19 cellular contexts compared by ENCODE assay signal in genomic region chr6:163539101-163539762, GRCh38.
DNase-seq lines count a peak whose midpoint lies in the region; ATAC-seq, FAIRE-seq and TF ChIP-seq lines count a peak whose summit lies in the region.
"Had no signal": no experiment of that assay in that cellular context is flagged by ENCODE, and none has a peak within 500 bp of the region (broad histone marks: within the 10 kb centered on the region; RNA-seq: fewer than 3 reads in every experiment).

No MANE protein-coding gene starts in this region.

- H3K27me3 Mint-ChIP-seq in Calu3 (ENCODE audit: unreplicated experiment): no peaks in the 10 kb centered on the region
- H3K27me3 Mint-ChIP-seq in activated T-helper 17 cell treated with anti-CD3 and anti-CD28 coated beads, Interleukin-2, amount 50 U/mL, for 72 hours: no peaks in the 10 kb centered on the region
- H3K27me3 Mint-ChIP-seq: B cell had no signal

- FAIRE-seq in A549 (lab: Jason Lieb, UNC): no peak
- FAIRE-seq: GM12878, GM18507 had no signal

- in situ Hi-C loops in KBM-7 (cut with MboI; ENCODE audit: low pct_unique_long_range_greater_than_20kb, low sequenced_read_pairs) (no loop called here), GM23248 (cut with MboI) (no loop called here)

- intact Hi-C loops in Calu3 (cut with micrococcal nuclease; ENCODE audit: unreplicated experiment) (no loop called here), left colon (cut with DNase I, micrococcal nuclease) (no loop called here)

- peak overlapping the region; percentile 24; the same call in 2 of the 3 replicates for H3K4me2 ChIP-seq in A549
- no peak overlapping the region for H3K4me2 ChIP-seq in GM23248 (ENCODE audit: unreplicated experiment)

- no peaks in the 10 kb centered on the region for H3K9me2 ChIP-seq in GM23248 (ENCODE audit: insufficient read depth)

- peak overlapping the region; percentile 65 for H3K27ac Mint-ChIP-seq in Calu3 (ENCODE audit: unreplicated experiment)
- H3K27ac Mint-ChIP-seq in activated T-helper 17 cell treated with anti-CD3 and anti-CD28 coated beads, Interleukin-2, amount 50 U/mL, for 72 hours: peak overlapping the region; percentile 47
- H3K27ac Mint-ChIP-seq: B cell had no signal

- no peaks in the 10 kb centered on the region for H3K9me3 Mint-ChIP-seq in Calu3 (ENCODE audit: low read depth, unreplicated experiment)
- H3K9me3 Mint-ChIP-seq in activated T-helper 17 cell treated with anti-CD3 and anti-CD28 coated beads, Interleukin-2, amount 50 U/mL, for 72 hours: no peaks in the 10 kb centered on the region
- H3K9me3 Mint-ChIP-seq: CD8-positive, alpha-beta T cell had no signal

- TF ChIP-seq RAD21 in A549 (conservative IDR thresholded peaks at IDR 0.05 in 1 of 2, IDR thresholded peaks at IDR 0.05 in 1 of 2): no peak

- no peak overlapping the region for H3K9ac ChIP-seq in GM23248

- H3K4me1 Mint-ChIP-seq in Calu3 (ENCODE audit: low read depth, unreplicated experiment): peaks cover 36% of the 10 kb centered on the region
- peaks cover 21% of the 10 kb centered on the region for H3K4me1 Mint-ChIP-seq in activated T-helper 17 cell treated with anti-CD3 and anti-CD28 coated beads, Interleukin-2, amount 50 U/mL, for 72 hours

- 60% methylated on average over 5 of the region's 5 CpGs for WGBS in A549 (ENCODE audit: missing lambda C conversion rate)
- 80 to 84% methylated on average over 5 of the region's 5 CpGs for WGBS in GM23248 (ENCODE audit: low coverage in 1 of 2, low lambda C conversion rate in 2 of 2, missing lambda C conversion rate in 2 of 2), 2 experiments

- peak overlapping the region in 1 of 2 experiments; percentile 39; a peak in 1 of 6 replicates for H3K27ac ChIP-seq in A549
- no peak overlapping the region for H3K27ac ChIP-seq in GM23248

- POLR2A ChIA-PET in A549 (lab: Yijun Ruan, JAX): no interaction called here

- BruUV-seq in Calu3 (replicated peaks; lab: Mats Ljungman, UMichigan): no TSS peak

- H3K4me3 ChIP-seq in A549 (no peak overlapping the region), GM23248 (no peak overlapping the region)
- H3K4me3 ChIP-seq: GM12878 had no signal

- H3K4me3 Mint-ChIP-seq in Calu3 (ENCODE audit: low read depth, unreplicated experiment): peak overlapping the region; percentile 1
- no peak overlapping the region for H3K4me3 Mint-ChIP-seq in activated T-helper 17 cell treated with anti-CD3 and anti-CD28 coated beads, Interleukin-2, amount 50 U/mL, for 72 hours
- H3K4me3 Mint-ChIP-seq: B cell; CD8-positive, alpha-beta T cell had no signal

- CTCF ChIA-PET in A549 (lab: Yijun Ruan, JAX): no interaction called here
- CTCF ChIA-PET in Calu3 (lab: Charles Lee): no interaction called here

- no peaks in the 10 kb centered on the region; the same call in 1 of the 2 replicates for H3K36me3 ChIP-seq in GM23248 (ENCODE audit: low read depth)

- H3K4me1 ChIP-seq in A549: peaks cover 28% of the 10 kb centered on the region
- H3K4me1 ChIP-seq in GM23248 (ENCODE audit: insufficient read depth): peaks cover 11% of the 10 kb centered on the region

- H3K27me3 ChIP-seq in GM23248 (replicated peaks; ENCODE audit: insufficient read depth): no peaks in the 10 kb centered on the region

- DNase-seq in A549 (ENCODE audit: low read depth in 1 of 2, low spot score in 1 of 2) (no peak), Calu3 (no peak), left colon (no peak), KBM-7 (no peak), GM23248 (no peak), foreskin melanocyte (no peak)
- DNase-seq: CD8-positive, alpha-beta T cell; GDM1; IMR-90; Kasumi-1; NCI-H1417 treated with DMSO at 0.1 percent for 48 hours; NCI-H1930; NCI-H446; NK-92 treated with Interleukin-12 subunit alpha and Interleukin-12 subunit beta, amount 100 ng/mL, for 24 hours had no signal

- peaks cover 100% of the 10 kb centered on the region for H3K79me2 ChIP-seq in GM23248 (ENCODE audit: insufficient read depth)

- TF ChIP-seq CTCF in A549 (IDR thresholded peaks at IDR 0.05): no peak
- TF ChIP-seq CTCF in Calu3 (IDR thresholded peaks at IDR 0.05; ENCODE audit: unreplicated experiment): no peak

- peaks cover 25% of the 10 kb centered on the region for H3F3A ChIP-seq in GM23248 (ENCODE audit: insufficient read depth)

- no peak for ATAC-seq in A549
- no peak for ATAC-seq in activated T-helper 17 cell treated with anti-CD3 and anti-CD28 coated beads, Interleukin-2, amount 50 U/mL, for 72 hours (replicated peaks)
- peak; percentile 98 for ATAC-seq in left colon
- no peak for ATAC-seq in GM21825 (IDR thresholded peaks at IDR 0.05; ENCODE audit: unreplicated experiment)
- ATAC-seq: CD8-positive, alpha-beta T cell; GM12878 had no signal

- H3K9me3 ChIP-seq in A549 (no peaks in the 10 kb centered on the region), GM23248 (ENCODE audit: low read depth) (no peaks in the 10 kb centered on the region)

- peaks cover 31% of the 10 kb centered on the region for H3K36me3 Mint-ChIP-seq in Calu3 (ENCODE audit: insufficient read depth, unreplicated experiment)
- H3K36me3 Mint-ChIP-seq in activated T-helper 17 cell treated with anti-CD3 and anti-CD28 coated beads, Interleukin-2, amount 50 U/mL, for 72 hours (ENCODE audit: low read depth): peaks cover 43% of the 10 kb centered on the region

- no peak for TF ChIP-seq EP300 in A549 (IDR thresholded peaks at IDR 0.05)

- H4K20me1 ChIP-seq in GM23248 (ENCODE audit: insufficient read depth): peaks cover 12% of the 10 kb centered on the region; the same call in 1 of the 2 replicates

- no peak for TF ChIP-seq POLR2A in A549 (IDR thresholded peaks at IDR 0.05; ENCODE audit: low read length)

- H2AFZ ChIP-seq in GM23248: no peak overlapping the region

TF ChIP-seq in A549, 52 proteins besides CTCF, POLR2A, EP300 and RAD21:
- TF ChIP-seq NR3C1 (IDR thresholded peaks at IDR 0.05) (no peak), HOXA7 (CRISPR knock-in tag; IDR thresholded peaks at IDR 0.05) (no peak), RCOR1 (IDR thresholded peaks at IDR 0.05; ENCODE audit: low read depth, low read length) (no peak), HEYL (CRISPR knock-in tag; IDR thresholded peaks at IDR 0.05) (no peak), FOXS1 (CRISPR knock-in tag; IDR thresholded peaks at IDR 0.05) (no peak), HOXB13 (CRISPR knock-in tag; IDR thresholded peaks at IDR 0.05; ENCODE audit: low read depth) (no peak), HOXB5 (CRISPR knock-in tag; IDR thresholded peaks at IDR 0.05) (no peak), ESRRA (IDR thresholded peaks at IDR 0.05; ENCODE audit: borderline replicate concordance, low read length) (no peak), CHD4 (IDR thresholded peaks at IDR 0.05; ENCODE audit: borderline replicate concordance) (no peak), CBX8 (IDR thresholded peaks at IDR 0.05) (no peak), RFX5 (IDR thresholded peaks at IDR 0.05) (no peak), JUN (IDR thresholded peaks at IDR 0.05) (no peak), TFCP2L1 (CRISPR knock-in tag; IDR thresholded peaks at IDR 0.05) (no peak), FOSB (CRISPR knock-in tag; IDR thresholded peaks at IDR 0.05) (no peak)
- TF ChIP-seq, protein P1, sequence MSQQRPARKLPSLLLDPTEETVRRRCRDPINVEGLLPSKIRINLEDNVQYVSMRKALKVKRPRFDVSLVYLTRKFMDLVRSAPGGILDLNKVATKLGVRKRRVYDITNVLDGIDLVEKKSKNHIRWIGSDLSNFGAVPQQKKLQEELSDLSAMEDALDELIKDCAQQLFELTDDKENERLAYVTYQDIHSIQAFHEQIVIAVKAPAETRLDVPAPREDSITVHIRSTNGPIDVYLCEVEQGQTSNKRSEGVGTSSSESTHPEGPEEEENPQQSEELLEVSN (IDR thresholded peaks at IDR 0.05; ENCODE audit: borderline replicate concordance, low read depth): no peak
- TF ChIP-seq, protein P2, sequence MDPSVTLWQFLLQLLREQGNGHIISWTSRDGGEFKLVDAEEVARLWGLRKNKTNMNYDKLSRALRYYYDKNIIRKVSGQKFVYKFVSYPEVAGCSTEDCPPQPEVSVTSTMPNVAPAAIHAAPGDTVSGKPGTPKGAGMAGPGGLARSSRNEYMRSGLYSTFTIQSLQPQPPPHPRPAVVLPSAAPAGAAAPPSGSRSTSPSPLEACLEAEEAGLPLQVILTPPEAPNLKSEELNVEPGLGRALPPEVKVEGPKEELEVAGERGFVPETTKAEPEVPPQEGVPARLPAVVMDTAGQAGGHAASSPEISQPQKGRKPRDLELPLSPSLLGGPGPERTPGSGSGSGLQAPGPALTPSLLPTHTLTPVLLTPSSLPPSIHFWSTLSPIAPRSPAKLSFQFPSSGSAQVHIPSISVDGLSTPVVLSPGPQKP (IDR thresholded peaks at IDR 0.05; ENCODE audit: low read depth, low read length): no peak
